8 cellular contexts compared by ENCODE assay signal in genomic region chr12:132189378-132190011, GRCh38. TPM values are rescaled to one million over a fixed set of nuclear protein-coding genes. Genes with fewer than 3 reads are reported as not detected.
DNase-seq lines count a peak whose midpoint lies in the region; ATAC-seq lines count a peak whose summit lies in the region.

No MANE protein-coding gene starts in this region.

- WGBS in mesendoderm (ENCODE audit: extremely low coverage, insufficient coverage, low lambda C conversion rate) = no CpG with 5 or more reads among the region's 69 CpGs

- H3K4me3 Mint-ChIP-seq in activated CD8-positive, alpha-beta T cell treated with anti-CD3 and anti-CD28 coated beads, Interleukin-2, amount 10 ng/mL, durations not matched to agents 7 days and 5 days = peak overlapping the region; percentile 90

- peaks cover 11% of the 10 kb centered on the region for H3K9me3 Mint-ChIP-seq in activated CD8-positive, alpha-beta T cell treated with anti-CD3 and anti-CD28 coated beads, Interleukin-2, amount 10 ng/mL, durations not matched to agents 7 days and 5 days (ENCODE audit: insufficient read depth)

- H3K4me1 ChIP-seq in effector memory CD4-positive, alpha-beta T cell (ENCODE audit: control insufficient read depth, insufficient read depth, low read length, poor library complexity, severe bottlenecking) = peaks cover 40% of the 10 kb centered on the region
- H3K4me1 ChIP-seq in mesendoderm (ENCODE audit: control insufficient read depth, low read depth, low read length) = no peaks in the 10 kb centered on the region

- H3K23ac ChIP-seq in mesendoderm (ENCODE audit: low read length) = peak overlapping the region; percentile 100

- H3K4me1 Mint-ChIP-seq in activated CD8-positive, alpha-beta T cell treated with anti-CD3 and anti-CD28 coated beads, Interleukin-2, amount 10 ng/mL, durations not matched to agents 7 days and 5 days (ENCODE audit: low read depth) = peaks cover 50% of the 10 kb centered on the region

- H2AK5ac ChIP-seq in mesendoderm (ENCODE audit: low read length) = no peak overlapping the region

- no peaks in the 10 kb centered on the region for H3K36me3 ChIP-seq in effector memory CD4-positive, alpha-beta T cell (ENCODE audit: control insufficient read depth, insufficient read depth, low read length)
- H3K36me3 ChIP-seq in mesendoderm (ENCODE audit: control insufficient read depth, insufficient read depth, low read length) = no peaks in the 10 kb centered on the region

- peak overlapping the region; percentile 89 for H3K56ac ChIP-seq in mesendoderm (ENCODE audit: low read length)

- POLR2A ChIA-PET in activated CD8-positive, alpha-beta T cell treated with anti-CD3 and anti-CD28 coated beads, Interleukin-2, amount 10 ng/mL, durations not matched to agents 7 days and 5 days (lab: Charles Lee) = interaction anchor here (0.7 to 1.3 kb wide), 3 partner anchors 11 to 256 kb away, joined by 3 to 6 read pairs (median 3); no protein-coding TSS in a partner anchor

- H3K9me3 ChIP-seq in effector memory CD4-positive, alpha-beta T cell (ENCODE audit: control insufficient read depth, low read length) = no peaks in the 10 kb centered on the region

- H3K27me3 ChIP-seq in effector memory CD4-positive, alpha-beta T cell (replicated peaks; ENCODE audit: control insufficient read depth, insufficient read depth, low read length, poor library complexity, severe bottlenecking) = no peaks in the 10 kb centered on the region
- no peaks in the 10 kb centered on the region for H3K27me3 ChIP-seq in mesendoderm (ENCODE audit: insufficient read depth, low read length, poor library complexity)

- ATAC-seq in GM18858 (IDR thresholded peaks at IDR 0.05; ENCODE audit: unreplicated experiment) (peak; percentile 78), HG03103 (IDR thresholded peaks at IDR 0.05; ENCODE audit: low read depth, unreplicated experiment) (peak; percentile 86)
- peak; percentile 95 for ATAC-seq in activated CD8-positive, alpha-beta T cell treated with anti-CD3 and anti-CD28 coated beads, Interleukin-2, amount 10 ng/mL, durations not matched to agents 7 days and 5 days

- H2BK15ac ChIP-seq in mesendoderm (replicated peaks; ENCODE audit: low read depth) = no peak overlapping the region

- DNase-seq in AG08395 (ENCODE audit: low spot score) (peak; percentile 91), NCI-H748 (lab: John Stamatoyannopoulos, UW; ENCODE audit: unreplicated experiment) (peak; percentile 94), mesendoderm (peak; percentile 73)
- DNase-seq in activated CD8-positive, alpha-beta T cell treated with anti-CD3 and anti-CD28 coated beads, Interleukin-2, amount 10 ng/mL, durations not matched to agents 7 days and 5 days = peak; percentile 96
- peak; percentile 90 to 94 (median 91) for DNase-seq in effector memory CD4-positive, alpha-beta T cell
- peak; percentile 87 for DNase-seq in stimulated activated CD8-positive, alpha-beta memory T cell treated with anti-CD3 and anti-CD28 coated beads, Interleukin-12 subunit alpha, Interleukin-12 subunit beta, amount 100 ng/mL, for 1 hour (ENCODE audit: low read depth)

- H4K8ac ChIP-seq in mesendoderm (ENCODE audit: low read depth, low read length) = no peak overlapping the region

- peaks cover 1% of the 10 kb centered on the region for H3K27me3 Mint-ChIP-seq in activated CD8-positive, alpha-beta T cell treated with anti-CD3 and anti-CD28 coated beads, Interleukin-2, amount 10 ng/mL, durations not matched to agents 7 days and 5 days (ENCODE audit: low read depth)

- H3K18ac ChIP-seq in mesendoderm (ENCODE audit: low read length) = no peak overlapping the region

- H3K27ac Mint-ChIP-seq in activated CD8-positive, alpha-beta T cell treated with anti-CD3 and anti-CD28 coated beads, Interleukin-2, amount 10 ng/mL, durations not matched to agents 7 days and 5 days = peak overlapping the region; percentile 86

- peak overlapping the region; percentile 85 for H3K27ac ChIP-seq in effector memory CD4-positive, alpha-beta T cell (ENCODE audit: insufficient read depth, low read length, poor library complexity, severe bottlenecking)
- H3K27ac ChIP-seq in mesendoderm (ENCODE audit: low read depth, low read length) = no peak overlapping the region

- H4K5ac ChIP-seq in mesendoderm (ENCODE audit: low read length) = no peak overlapping the region

- peak overlapping the region; percentile 93 for H3K4me2 ChIP-seq in mesendoderm (ENCODE audit: low read length)

- H3K4me3 ChIP-seq in effector memory CD4-positive, alpha-beta T cell (ENCODE audit: insufficient read depth, low read depth, low read length, poor library complexity, severe bottlenecking) = peak overlapping the region; percentile 82
- peak overlapping the region; percentile 45 for H3K4me3 ChIP-seq in mesendoderm (ENCODE audit: low read length)

- H3K9ac ChIP-seq in mesendoderm (ENCODE audit: low read length) = peak overlapping the region; percentile 78

- peaks cover 7% of the 10 kb centered on the region for H3K36me3 Mint-ChIP-seq in activated CD8-positive, alpha-beta T cell treated with anti-CD3 and anti-CD28 coated beads, Interleukin-2, amount 10 ng/mL, durations not matched to agents 7 days and 5 days (ENCODE audit: low read depth)

- no peaks in the 10 kb centered on the region for H3K79me2 ChIP-seq in mesendoderm (ENCODE audit: control insufficient read depth, insufficient read depth, low read length)

- CTCF ChIA-PET in activated CD8-positive, alpha-beta T cell treated with anti-CD3 and anti-CD28 coated beads, Interleukin-2, amount 10 ng/mL, durations not matched to agents 7 days and 5 days (lab: Charles Lee) = interaction anchor here (1.6 to 3.1 kb wide), 3 partner anchors 11 to 36 kb away, joined by 3 to 13 read pairs (median 6); no protein-coding TSS in a partner anchor

- H3K4ac ChIP-seq in mesendoderm (ENCODE audit: low read depth, low read length) = no peak overlapping the region

- no peak overlapping the region for H2BK5ac ChIP-seq in mesendoderm (ENCODE audit: low read length)

- no peaks in the 10 kb centered on the region for H3K79me1 ChIP-seq in mesendoderm (ENCODE audit: low read length)

- no peak overlapping the region for H2BK120ac ChIP-seq in mesendoderm (ENCODE audit: low read depth, low read length)

RNA-seq across cellular contexts. Expression of gene NOC4L, which starts 45.2 kb away (rescaled TPM):
- 10 to 100 TPM; 32.8 to 34.4 TPM for total RNA-seq in activated CD8-positive, alpha-beta T cell treated with anti-CD3 and anti-CD28 coated beads, Interleukin-2, amount 10 ng/mL, durations not matched to agents 7 days and 5 days
- polyA plus RNA-seq in mesendoderm (2013, experiment 1 of 2) = 47.8 TPM
- polyA plus RNA-seq in mesendoderm (2013, experiment 2 of 2) = 47.2 TPM

RNA-seq across cellular contexts. Expression of gene DDX51, which starts 45.4 kb away (rescaled TPM):
- total RNA-seq in activated CD8-positive, alpha-beta T cell treated with anti-CD3 and anti-CD28 coated beads, Interleukin-2, amount 10 ng/mL, durations not matched to agents 7 days and 5 days = 10 to 100 TPM; 27.6 to 28.4 TPM
- polyA plus RNA-seq in mesendoderm (2013, experiment 1 of 2) = 11.8 TPM
- polyA plus RNA-seq in mesendoderm (2013, experiment 2 of 2) = 10.3 TPM
